ENCODE assay signal across 1 cellular context in the genomic region with DNA sequence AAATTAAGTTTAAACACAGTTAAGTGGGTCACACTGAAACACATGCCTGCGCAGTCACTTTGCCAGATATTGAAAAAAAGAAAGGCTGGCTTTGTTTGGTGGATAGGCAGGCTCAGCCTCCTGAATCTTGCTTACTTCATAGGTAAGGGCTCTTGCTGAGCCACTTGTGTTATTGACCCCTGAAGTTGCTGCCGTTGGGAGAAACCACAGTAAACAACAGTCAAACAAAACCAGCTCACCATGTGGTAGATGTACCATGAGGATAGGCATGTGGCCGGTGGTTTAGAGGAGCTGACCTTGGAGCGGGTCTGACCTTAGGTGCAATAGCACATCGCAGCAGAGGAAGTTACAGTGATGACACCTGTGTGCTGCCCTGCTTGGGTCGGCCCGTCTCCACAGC.
TF ChIP-seq lines count a peak whose summit lies in the region.

No MANE protein-coding gene starts in this region.

TF ChIP-seq in HepG2, 621 proteins besides CTCF, POLR2A, EP300 and RAD21 (continued from another document and continues in another):
- no peak for TF ChIP-seq ZNF839 (CRISPR knock-in tag; IDR thresholded peaks at IDR 0.05; ENCODE audit: borderline replicate concordance)
- TF ChIP-seq MIER2 (CRISPR knock-in tag; IDR thresholded peaks at IDR 0.05): no peak
- no peak; the same call in 1 of the 2 replicates for TF ChIP-seq RXRA (CRISPR knock-in tag; IDR thresholded peaks at IDR 0.05)
- no peak for TF ChIP-seq CEBPB (IDR thresholded peaks at IDR 0.05; ENCODE audit: borderline replicate concordance, low read depth, low read length)
- TF ChIP-seq, protein P1, sequence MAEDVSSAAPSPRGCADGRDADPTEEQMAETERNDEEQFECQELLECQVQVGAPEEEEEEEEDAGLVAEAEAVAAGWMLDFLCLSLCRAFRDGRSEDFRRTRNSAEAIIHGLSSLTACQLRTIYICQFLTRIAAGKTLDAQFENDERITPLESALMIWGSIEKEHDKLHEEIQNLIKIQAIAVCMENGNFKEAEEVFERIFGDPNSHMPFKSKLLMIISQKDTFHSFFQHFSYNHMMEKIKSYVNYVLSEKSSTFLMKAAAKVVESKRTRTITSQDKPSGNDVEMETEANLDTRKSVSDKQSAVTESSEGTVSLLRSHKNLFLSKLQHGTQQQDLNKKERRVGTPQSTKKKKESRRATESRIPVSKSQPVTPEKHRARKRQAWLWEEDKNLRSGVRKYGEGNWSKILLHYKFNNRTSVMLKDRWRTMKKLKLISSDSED (CRISPR knock-in tag; IDR thresholded peaks at IDR 0.05): no peak
- TF ChIP-seq ZNF563 (CRISPR knock-in tag; IDR thresholded peaks at IDR 0.05): no peak
- TF ChIP-seq, protein P2, sequence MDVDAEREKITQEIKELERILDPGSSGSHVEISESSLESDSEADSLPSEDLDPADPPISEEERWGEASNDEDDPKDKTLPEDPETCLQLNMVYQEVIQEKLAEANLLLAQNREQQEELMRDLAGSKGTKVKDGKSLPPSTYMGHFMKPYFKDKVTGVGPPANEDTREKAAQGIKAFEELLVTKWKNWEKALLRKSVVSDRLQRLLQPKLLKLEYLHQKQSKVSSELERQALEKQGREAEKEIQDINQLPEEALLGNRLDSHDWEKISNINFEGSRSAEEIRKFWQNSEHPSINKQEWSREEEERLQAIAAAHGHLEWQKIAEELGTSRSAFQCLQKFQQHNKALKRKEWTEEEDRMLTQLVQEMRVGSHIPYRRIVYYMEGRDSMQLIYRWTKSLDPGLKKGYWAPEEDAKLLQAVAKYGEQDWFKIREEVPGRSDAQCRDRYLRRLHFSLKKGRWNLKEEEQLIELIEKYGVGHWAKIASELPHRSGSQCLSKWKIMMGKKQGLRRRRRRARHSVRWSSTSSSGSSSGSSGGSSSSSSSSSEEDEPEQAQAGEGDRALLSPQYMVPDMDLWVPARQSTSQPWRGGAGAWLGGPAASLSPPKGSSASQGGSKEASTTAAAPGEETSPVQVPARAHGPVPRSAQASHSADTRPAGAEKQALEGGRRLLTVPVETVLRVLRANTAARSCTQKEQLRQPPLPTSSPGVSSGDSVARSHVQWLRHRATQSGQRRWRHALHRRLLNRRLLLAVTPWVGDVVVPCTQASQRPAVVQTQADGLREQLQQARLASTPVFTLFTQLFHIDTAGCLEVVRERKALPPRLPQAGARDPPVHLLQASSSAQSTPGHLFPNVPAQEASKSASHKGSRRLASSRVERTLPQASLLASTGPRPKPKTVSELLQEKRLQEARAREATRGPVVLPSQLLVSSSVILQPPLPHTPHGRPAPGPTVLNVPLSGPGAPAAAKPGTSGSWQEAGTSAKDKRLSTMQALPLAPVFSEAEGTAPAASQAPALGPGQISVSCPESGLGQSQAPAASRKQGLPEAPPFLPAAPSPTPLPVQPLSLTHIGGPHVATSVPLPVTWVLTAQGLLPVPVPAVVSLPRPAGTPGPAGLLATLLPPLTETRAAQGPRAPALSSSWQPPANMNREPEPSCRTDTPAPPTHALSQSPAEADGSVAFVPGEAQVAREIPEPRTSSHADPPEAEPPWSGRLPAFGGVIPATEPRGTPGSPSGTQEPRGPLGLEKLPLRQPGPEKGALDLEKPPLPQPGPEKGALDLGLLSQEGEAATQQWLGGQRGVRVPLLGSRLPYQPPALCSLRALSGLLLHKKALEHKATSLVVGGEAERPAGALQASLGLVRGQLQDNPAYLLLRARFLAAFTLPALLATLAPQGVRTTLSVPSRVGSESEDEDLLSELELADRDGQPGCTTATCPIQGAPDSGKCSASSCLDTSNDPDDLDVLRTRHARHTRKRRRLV (CRISPR knock-in tag; IDR thresholded peaks at IDR 0.05): no peak
- no peak for TF ChIP-seq ZNF33B (CRISPR knock-in tag; IDR thresholded peaks at IDR 0.05)
- TF ChIP-seq, protein P3, sequence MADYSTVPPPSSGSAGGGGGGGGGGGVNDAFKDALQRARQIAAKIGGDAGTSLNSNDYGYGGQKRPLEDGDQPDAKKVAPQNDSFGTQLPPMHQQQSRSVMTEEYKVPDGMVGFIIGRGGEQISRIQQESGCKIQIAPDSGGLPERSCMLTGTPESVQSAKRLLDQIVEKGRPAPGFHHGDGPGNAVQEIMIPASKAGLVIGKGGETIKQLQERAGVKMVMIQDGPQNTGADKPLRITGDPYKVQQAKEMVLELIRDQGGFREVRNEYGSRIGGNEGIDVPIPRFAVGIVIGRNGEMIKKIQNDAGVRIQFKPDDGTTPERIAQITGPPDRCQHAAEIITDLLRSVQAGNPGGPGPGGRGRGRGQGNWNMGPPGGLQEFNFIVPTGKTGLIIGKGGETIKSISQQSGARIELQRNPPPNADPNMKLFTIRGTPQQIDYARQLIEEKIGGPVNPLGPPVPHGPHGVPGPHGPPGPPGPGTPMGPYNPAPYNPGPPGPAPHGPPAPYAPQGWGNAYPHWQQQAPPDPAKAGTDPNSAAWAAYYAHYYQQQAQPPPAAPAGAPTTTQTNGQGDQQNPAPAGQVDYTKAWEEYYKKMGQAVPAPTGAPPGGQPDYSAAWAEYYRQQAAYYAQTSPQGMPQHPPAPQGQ (CRISPR knock-in tag; IDR thresholded peaks at IDR 0.05; ENCODE audit: borderline replicate concordance): no peak
- TF ChIP-seq, protein P4, sequence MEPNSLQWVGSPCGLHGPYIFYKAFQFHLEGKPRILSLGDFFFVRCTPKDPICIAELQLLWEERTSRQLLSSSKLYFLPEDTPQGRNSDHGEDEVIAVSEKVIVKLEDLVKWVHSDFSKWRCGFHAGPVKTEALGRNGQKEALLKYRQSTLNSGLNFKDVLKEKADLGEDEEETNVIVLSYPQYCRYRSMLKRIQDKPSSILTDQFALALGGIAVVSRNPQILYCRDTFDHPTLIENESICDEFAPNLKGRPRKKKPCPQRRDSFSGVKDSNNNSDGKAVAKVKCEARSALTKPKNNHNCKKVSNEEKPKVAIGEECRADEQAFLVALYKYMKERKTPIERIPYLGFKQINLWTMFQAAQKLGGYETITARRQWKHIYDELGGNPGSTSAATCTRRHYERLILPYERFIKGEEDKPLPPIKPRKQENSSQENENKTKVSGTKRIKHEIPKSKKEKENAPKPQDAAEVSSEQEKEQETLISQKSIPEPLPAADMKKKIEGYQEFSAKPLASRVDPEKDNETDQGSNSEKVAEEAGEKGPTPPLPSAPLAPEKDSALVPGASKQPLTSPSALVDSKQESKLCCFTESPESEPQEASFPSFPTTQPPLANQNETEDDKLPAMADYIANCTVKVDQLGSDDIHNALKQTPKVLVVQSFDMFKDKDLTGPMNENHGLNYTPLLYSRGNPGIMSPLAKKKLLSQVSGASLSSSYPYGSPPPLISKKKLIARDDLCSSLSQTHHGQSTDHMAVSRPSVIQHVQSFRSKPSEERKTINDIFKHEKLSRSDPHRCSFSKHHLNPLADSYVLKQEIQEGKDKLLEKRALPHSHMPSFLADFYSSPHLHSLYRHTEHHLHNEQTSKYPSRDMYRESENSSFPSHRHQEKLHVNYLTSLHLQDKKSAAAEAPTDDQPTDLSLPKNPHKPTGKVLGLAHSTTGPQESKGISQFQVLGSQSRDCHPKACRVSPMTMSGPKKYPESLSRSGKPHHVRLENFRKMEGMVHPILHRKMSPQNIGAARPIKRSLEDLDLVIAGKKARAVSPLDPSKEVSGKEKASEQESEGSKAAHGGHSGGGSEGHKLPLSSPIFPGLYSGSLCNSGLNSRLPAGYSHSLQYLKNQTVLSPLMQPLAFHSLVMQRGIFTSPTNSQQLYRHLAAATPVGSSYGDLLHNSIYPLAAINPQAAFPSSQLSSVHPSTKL (CRISPR knock-in tag; IDR thresholded peaks at IDR 0.05): peak; percentile 52; the same call in 1 of the 2 replicates
- no peak for TF ChIP-seq ZNF543 (CRISPR knock-in tag; IDR thresholded peaks at IDR 0.05)
- no peak for TF ChIP-seq ZMYM4 (CRISPR knock-in tag; IDR thresholded peaks at IDR 0.05)
- TF ChIP-seq ZNF296 (CRISPR knock-in tag; conservative IDR thresholded peaks at IDR 0.05): no peak
- TF ChIP-seq, protein P5, sequence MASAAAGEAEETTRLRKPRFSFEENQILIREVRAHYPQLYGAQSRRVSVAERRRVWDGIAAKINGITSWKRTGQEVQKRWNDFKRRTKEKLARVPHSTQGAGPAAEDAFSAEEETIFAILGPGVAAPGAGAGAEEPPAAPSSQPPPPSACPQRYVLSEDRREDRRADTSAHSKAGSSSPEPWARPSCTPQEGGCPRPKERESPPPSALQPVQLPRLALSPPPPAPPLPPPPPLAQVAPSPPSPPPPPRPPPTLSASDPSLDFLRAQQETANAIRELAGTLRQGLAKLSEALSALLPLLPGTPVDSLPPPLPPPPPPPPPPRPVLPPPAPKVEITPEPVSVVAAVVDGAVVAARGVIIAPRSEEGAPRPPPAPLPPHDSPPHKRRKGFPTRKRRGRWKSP (CRISPR knock-in tag; IDR thresholded peaks at IDR 0.05): no peak
- TF ChIP-seq MIXL1 (CRISPR knock-in tag; IDR thresholded peaks at IDR 0.05): no peak
- TF ChIP-seq ZNF879 (CRISPR knock-in tag; IDR thresholded peaks at IDR 0.05): no peak
- TF ChIP-seq, protein P6, sequence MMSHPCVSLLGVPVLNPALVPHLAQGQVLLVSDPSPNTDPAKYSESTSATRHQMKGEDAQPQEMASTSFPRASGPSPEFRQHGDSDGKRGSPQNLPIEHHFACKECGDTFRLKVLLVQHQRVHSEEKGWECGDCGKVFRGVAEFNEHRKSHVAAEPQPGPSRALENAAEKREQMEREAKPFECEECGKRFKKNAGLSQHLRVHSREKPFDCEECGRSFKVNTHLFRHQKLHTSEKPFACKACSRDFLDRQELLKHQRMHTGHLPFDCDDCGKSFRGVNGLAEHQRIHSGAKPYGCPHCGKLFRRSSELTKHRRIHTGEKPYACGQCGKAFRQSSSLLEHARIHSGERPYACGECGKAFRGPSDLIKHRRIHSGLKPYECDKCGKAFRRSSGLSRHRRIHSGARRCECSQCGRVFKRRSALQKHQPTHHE (CRISPR knock-in tag; IDR thresholded peaks at IDR 0.05; ENCODE audit: borderline replicate concordance): no peak
- no peak for TF ChIP-seq FOXA1 (IDR thresholded peaks at IDR 0.05)
- TF ChIP-seq FOXA1 (CRISPR knock-in tag; IDR thresholded peaks at IDR 0.05): peak; percentile 57
- TF ChIP-seq ESRRA (CRISPR knock-in tag; IDR thresholded peaks at IDR 0.05; ENCODE audit: low read depth): peak; percentile 72
- TF ChIP-seq GTF3A (CRISPR knock-in tag; conservative IDR thresholded peaks at IDR 0.05): no peak
- TF ChIP-seq, protein P7, sequence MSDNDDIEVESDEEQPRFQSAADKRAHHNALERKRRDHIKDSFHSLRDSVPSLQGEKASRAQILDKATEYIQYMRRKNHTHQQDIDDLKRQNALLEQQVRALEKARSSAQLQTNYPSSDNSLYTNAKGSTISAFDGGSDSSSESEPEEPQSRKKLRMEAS (IDR thresholded peaks at IDR 0.05): peak; percentile 64; the same call in 1 of the 2 replicates
- no peak for TF ChIP-seq FOSL1 (CRISPR knock-in tag; IDR thresholded peaks at IDR 0.05; ENCODE audit: borderline replicate concordance)
- no peak for TF ChIP-seq RBM22 (optimal IDR thresholded peaks at IDR 0.05; ENCODE audit: low read length)
- TF ChIP-seq, protein P8, sequence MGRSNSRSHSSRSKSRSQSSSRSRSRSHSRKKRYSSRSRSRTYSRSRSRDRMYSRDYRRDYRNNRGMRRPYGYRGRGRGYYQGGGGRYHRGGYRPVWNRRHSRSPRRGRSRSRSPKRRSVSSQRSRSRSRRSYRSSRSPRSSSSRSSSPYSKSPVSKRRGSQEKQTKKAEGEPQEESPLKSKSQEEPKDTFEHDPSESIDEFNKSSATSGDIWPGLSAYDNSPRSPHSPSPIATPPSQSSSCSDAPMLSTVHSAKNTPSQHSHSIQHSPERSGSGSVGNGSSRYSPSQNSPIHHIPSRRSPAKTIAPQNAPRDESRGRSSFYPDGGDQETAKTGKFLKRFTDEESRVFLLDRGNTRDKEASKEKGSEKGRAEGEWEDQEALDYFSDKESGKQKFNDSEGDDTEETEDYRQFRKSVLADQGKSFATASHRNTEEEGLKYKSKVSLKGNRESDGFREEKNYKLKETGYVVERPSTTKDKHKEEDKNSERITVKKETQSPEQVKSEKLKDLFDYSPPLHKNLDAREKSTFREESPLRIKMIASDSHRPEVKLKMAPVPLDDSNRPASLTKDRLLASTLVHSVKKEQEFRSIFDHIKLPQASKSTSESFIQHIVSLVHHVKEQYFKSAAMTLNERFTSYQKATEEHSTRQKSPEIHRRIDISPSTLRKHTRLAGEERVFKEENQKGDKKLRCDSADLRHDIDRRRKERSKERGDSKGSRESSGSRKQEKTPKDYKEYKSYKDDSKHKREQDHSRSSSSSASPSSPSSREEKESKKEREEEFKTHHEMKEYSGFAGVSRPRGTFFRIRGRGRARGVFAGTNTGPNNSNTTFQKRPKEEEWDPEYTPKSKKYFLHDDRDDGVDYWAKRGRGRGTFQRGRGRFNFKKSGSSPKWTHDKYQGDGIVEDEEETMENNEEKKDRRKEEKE (IDR thresholded peaks at IDR 0.05): no peak
- no peak for TF ChIP-seq MAZ (IDR thresholded peaks at IDR 0.05; ENCODE audit: borderline replicate concordance, low read depth, low read length)
- no peak for TF ChIP-seq MAZ (CRISPR knock-in tag; IDR thresholded peaks at IDR 0.05; ENCODE audit: low read depth)
- TF ChIP-seq, protein P9, sequence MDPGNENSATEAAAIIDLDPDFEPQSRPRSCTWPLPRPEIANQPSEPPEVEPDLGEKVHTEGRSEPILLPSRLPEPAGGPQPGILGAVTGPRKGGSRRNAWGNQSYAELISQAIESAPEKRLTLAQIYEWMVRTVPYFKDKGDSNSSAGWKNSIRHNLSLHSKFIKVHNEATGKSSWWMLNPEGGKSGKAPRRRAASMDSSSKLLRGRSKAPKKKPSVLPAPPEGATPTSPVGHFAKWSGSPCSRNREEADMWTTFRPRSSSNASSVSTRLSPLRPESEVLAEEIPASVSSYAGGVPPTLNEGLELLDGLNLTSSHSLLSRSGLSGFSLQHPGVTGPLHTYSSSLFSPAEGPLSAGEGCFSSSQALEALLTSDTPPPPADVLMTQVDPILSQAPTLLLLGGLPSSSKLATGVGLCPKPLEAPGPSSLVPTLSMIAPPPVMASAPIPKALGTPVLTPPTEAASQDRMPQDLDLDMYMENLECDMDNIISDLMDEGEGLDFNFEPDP (CRISPR knock-in tag; conservative IDR thresholded peaks at IDR 0.05): no peak
- TF ChIP-seq SRY (CRISPR knock-in tag; IDR thresholded peaks at IDR 0.05): 0 out of 2 replicates have a peak, but pooled peaks have one; percentile 49
- TF ChIP-seq CBX5 (CRISPR knock-in tag; IDR thresholded peaks at IDR 0.05; ENCODE audit: borderline replicate concordance): peak; percentile 58; the same call in 1 of the 2 replicates
